In genomic region chr17:29645516-29646051, GRCh38 we compare ENCODE assay signal across 8 cellular contexts. TPM values are rescaled to one million over a fixed set of nuclear protein-coding genes. Genes with fewer than 3 reads are reported as not detected.
DNase-seq lines count a peak whose midpoint lies in the region; ATAC-seq lines count a peak whose summit lies in the region.

No MANE protein-coding gene starts in this region.

- H3K4me3 ChIP-seq in GM23248: peak overlapping the region; percentile 44

- no peaks in the 10 kb centered on the region for H3K9me3 ChIP-seq in GM23248 (ENCODE audit: low read depth)

- peaks cover 46% of the 10 kb centered on the region for H3K36me3 Mint-ChIP-seq in activated T-helper 2 cell treated with anti-CD3 and anti-CD28 coated beads, Interferon-gamma antibody, Interleukin-2, Interleukin-4, amounts not matched to agents 10 μg/mL and 5 μg/mL and 100 μg/mL, durations not matched to agents 14 hours and 24 hours and 36 hours (ENCODE audit: low read depth)

- H4K20me1 ChIP-seq in GM23248 (ENCODE audit: insufficient read depth): no peaks in the 10 kb centered on the region

- H3K9ac ChIP-seq in GM23248: peak overlapping the region; percentile 73

- 1 to 2% methylated on average over 5 of the region's 5 CpGs for WGBS in GM23248 (ENCODE audit: low coverage in 1 of 2, low lambda C conversion rate in 2 of 2, missing lambda C conversion rate in 2 of 2), 2 experiments

- no peaks in the 10 kb centered on the region for H3K27me3 Mint-ChIP-seq in activated T-helper 2 cell treated with anti-CD3 and anti-CD28 coated beads, Interferon-gamma antibody, Interleukin-2, Interleukin-4, amounts not matched to agents 10 μg/mL and 5 μg/mL and 100 μg/mL, durations not matched to agents 14 hours and 24 hours and 36 hours (ENCODE audit: low read depth)

- H3K4me2 ChIP-seq in GM23248 (ENCODE audit: unreplicated experiment): peak overlapping the region; percentile 69

- peak overlapping the region; percentile 44 for H2AFZ ChIP-seq in GM23248

- in situ Hi-C loops in GM23248 (cut with MboI) (loop anchor here (10.0 kb wide), 2 partner anchors 129 to 289 kb away; partner anchors contain the start of gene SSH2), KBM-7 (cut with MboI; ENCODE audit: low pct_unique_long_range_greater_than_20kb, low sequenced_read_pairs) (loop anchor here (25.0 kb wide), 1 partner anchor 342 kb away; no protein-coding TSS in a partner anchor)

- ATAC-seq in left ventricle myocardium superior: peak; percentile 83
- peak; percentile 86 for ATAC-seq in stimulated activated naive CD8-positive, alpha-beta T cell treated with anti-CD3 and anti-CD28 coated beads, Interleukin-15, Interleukin-2, amounts not matched to agents 100 U/mL and 50 U/mL, for 24 hours

- peak overlapping the region; percentile 42 for H3K27ac Mint-ChIP-seq in activated T-helper 2 cell treated with anti-CD3 and anti-CD28 coated beads, Interferon-gamma antibody, Interleukin-2, Interleukin-4, amounts not matched to agents 10 μg/mL and 5 μg/mL and 100 μg/mL, durations not matched to agents 14 hours and 24 hours and 36 hours

- no peak overlapping the region for H3K4me3 Mint-ChIP-seq in activated T-helper 2 cell treated with anti-CD3 and anti-CD28 coated beads, Interferon-gamma antibody, Interleukin-2, Interleukin-4, amounts not matched to agents 10 μg/mL and 5 μg/mL and 100 μg/mL, durations not matched to agents 14 hours and 24 hours and 36 hours (ENCODE audit: low read depth)

- H3K27ac ChIP-seq in GM23248: peak overlapping the region; percentile 95

- peaks cover 33% of the 10 kb centered on the region for H3F3A ChIP-seq in GM23248 (ENCODE audit: insufficient read depth)

- no peaks in the 10 kb centered on the region for H3K9me3 Mint-ChIP-seq in activated T-helper 2 cell treated with anti-CD3 and anti-CD28 coated beads, Interferon-gamma antibody, Interleukin-2, Interleukin-4, amounts not matched to agents 10 μg/mL and 5 μg/mL and 100 μg/mL, durations not matched to agents 14 hours and 24 hours and 36 hours

- intact Hi-C loops in activated T-helper 2 cell treated with anti-CD3 and anti-CD28 coated beads, Interferon-gamma antibody, Interleukin-2, Interleukin-4, amounts not matched to agents 10 μg/mL and 5 μg/mL and 100 μg/mL, durations not matched to agents 14 hours and 24 hours and 36 hours (cut with micrococcal nuclease): no loop called here
- intact Hi-C loops in left ventricle myocardium superior (cut with micrococcal nuclease): no loop called here

- H3K36me3 ChIP-seq in GM23248 (ENCODE audit: low read depth): 0 out of 2 replicates have a peak, but pooled peaks cover 1% of the 10 kb centered on the region

- peaks cover 27% of the 10 kb centered on the region for H3K4me1 ChIP-seq in GM23248 (ENCODE audit: insufficient read depth)

- peaks cover 20% of the 10 kb centered on the region for H3K4me1 Mint-ChIP-seq in activated T-helper 2 cell treated with anti-CD3 and anti-CD28 coated beads, Interferon-gamma antibody, Interleukin-2, Interleukin-4, amounts not matched to agents 10 μg/mL and 5 μg/mL and 100 μg/mL, durations not matched to agents 14 hours and 24 hours and 36 hours (ENCODE audit: low read depth)

- DNase-seq in GM23248 (peak; percentile 94), left ventricle myocardium superior (peak; percentile 78), KBM-7 (no peak), NCI-H2029 (lab: John Stamatoyannopoulos, UW) (no peak)
- no peak for DNase-seq in activated T-helper 2 cell treated with anti-CD3 and anti-CD28 coated beads, Interferon-gamma antibody, Interleukin-2, Interleukin-4, amounts not matched to agents 10 μg/mL and 5 μg/mL and 100 μg/mL, durations not matched to agents 14 hours and 24 hours and 36 hours (ENCODE audit: low spot score)
- DNase-seq in stimulated activated naive CD8-positive, alpha-beta T cell treated with anti-CD3 and anti-CD28 coated beads, Interleukin-15, Interleukin-2, amounts not matched to agents 100 U/mL and 50 U/mL, for 24 hours: peak; percentile 37
- no peak for DNase-seq in stimulated activated CD4-positive, alpha-beta T cell treated with anti-CD3 and anti-CD28 coated beads, Interleukin-1b, Interleukin-23, amount 100 ng/mL, for 48 hours
- no peak for DNase-seq in activated effector memory CD4-positive, alpha-beta T cell treated with Interleukin-2 at 50 U/mL for 16 hours

- no peaks in the 10 kb centered on the region for H3K9me2 ChIP-seq in GM23248 (ENCODE audit: insufficient read depth)

- no peaks in the 10 kb centered on the region for H3K27me3 ChIP-seq in GM23248 (replicated peaks; ENCODE audit: insufficient read depth)

- H3K79me2 ChIP-seq in GM23248 (ENCODE audit: insufficient read depth): no peaks in the 10 kb centered on the region

RNA-seq across cellular contexts. Expression of gene CORO6, which starts 22.9 kb away (rescaled TPM):
- total RNA-seq in GM23248 (2014; rRNA removed; shearing (Covaris generic)): 4.2 and 6.5 TPM in 2 replicates
- 3.7 and 4.0 TPM in 2 replicates for polyA plus RNA-seq in GM23248 (2016; fragmentation: Nextera tagmentation; extraction: Ambion mirVana)
- total RNA-seq in activated T-helper 2 cell treated with anti-CD3 and anti-CD28 coated beads, Interferon-gamma antibody, Interleukin-2, Interleukin-4, amounts not matched to agents 10 μg/mL and 5 μg/mL and 100 μg/mL, durations not matched to agents 14 hours and 24 hours and 36 hours: 3.1 and 3.8 TPM in 2 replicates
- total RNA-seq in left ventricle myocardium superior: 104 TPM

RNA-seq across cellular contexts. Expression of gene ANKRD13B, which starts 52.7 kb away (rescaled TPM):
- total RNA-seq in GM23248 (2014; rRNA removed; shearing (Covaris generic)): 9.4 and 26.8 TPM in 2 replicates
- polyA plus RNA-seq in GM23248 (2016; fragmentation: Nextera tagmentation; extraction: Ambion mirVana): 1.3 and 1.7 TPM in 2 replicates
- total RNA-seq in activated T-helper 2 cell treated with anti-CD3 and anti-CD28 coated beads, Interferon-gamma antibody, Interleukin-2, Interleukin-4, amounts not matched to agents 10 μg/mL and 5 μg/mL and 100 μg/mL, durations not matched to agents 14 hours and 24 hours and 36 hours: 34.1 and 41.6 TPM in 2 replicates
- total RNA-seq in left ventricle myocardium superior: 8.3 TPM

RNA-seq across cellular contexts. Expression of gene GIT1, which starts 56.1 kb away (rescaled TPM):
- 17.1 and 19.5 TPM in 2 replicates for total RNA-seq in GM23248 (2014; rRNA removed; shearing (Covaris generic))
- 4.4 and 6.0 TPM in 2 replicates for polyA plus RNA-seq in GM23248 (2016; fragmentation: Nextera tagmentation; extraction: Ambion mirVana)
- total RNA-seq in activated T-helper 2 cell treated with anti-CD3 and anti-CD28 coated beads, Interferon-gamma antibody, Interleukin-2, Interleukin-4, amounts not matched to agents 10 μg/mL and 5 μg/mL and 100 μg/mL, durations not matched to agents 14 hours and 24 hours and 36 hours: 67.3 and 72.4 TPM in 2 replicates
- 31.5 TPM for total RNA-seq in left ventricle myocardium superior

Comparison
In these comparisons a context has a peak if more than half of its experiments do, and no peak if none do; other contexts are left out.
1. DNase-seq: peak in GM23248 (single experiment), left ventricle myocardium superior (single experiment) and stimulated activated naive CD8-positive, alpha-beta T cell treated with anti-CD3 and anti-CD28 coated beads, Interleukin-15, Interleukin-2, amounts not matched to agents 100 U/mL and 50 U/mL, for 24 hours (single experiment); none in activated T-helper 2 cell treated with anti-CD3 and anti-CD28 coated beads, Interferon-gamma antibody, Interleukin-2, Interleukin-4, amounts not matched to agents 10 μg/mL and 5 μg/mL and 100 μg/mL, durations not matched to agents 14 hours and 24 hours and 36 hours (single experiment), stimulated activated CD4-positive, alpha-beta T cell treated with anti-CD3 and anti-CD28 coated beads, Interleukin-1b, Interleukin-23, amount 100 ng/mL, for 48 hours (single experiment), KBM-7 (single experiment), activated effector memory CD4-positive, alpha-beta T cell treated with Interleukin-2 at 50 U/mL for 16 hours (single experiment) and NCI-H2029 (single experiment).
2. RNA of gene CORO6, which starts 22.9 kb away (total RNA-seq): 104 TPM in left ventricle myocardium superior (single experiment); 4.2 to 6.5 TPM in GM23248 and 3.1 to 3.8 TPM in activated T-helper 2 cell treated with anti-CD3 and anti-CD28 coated beads, Interferon-gamma antibody, Interleukin-2, Interleukin-4, amounts not matched to agents 10 μg/mL and 5 μg/mL and 100 μg/mL, durations not matched to agents 14 hours and 24 hours and 36 hours; every median in the first group is over 10 times any median in the second.